33 cellular contexts compared by ENCODE assay signal in genomic region chr6:146673069-146673468, GRCh38.
"Had no signal": no experiment of that assay in that cellular context is flagged by ENCODE, and none has a peak within 500 bp of the region (broad histone marks: within the 10 kb centered on the region; RNA-seq: fewer than 3 reads in every experiment).

No MANE protein-coding gene starts in this region.

- H3K36me3 ChIP-seq: adrenal gland, ascending aorta, brain microvascular endothelial cell, breast epithelium, cardiac muscle cell had no signal

- H3K9me3 ChIP-seq: adrenal gland, ascending aorta, body of pancreas, breast epithelium had no signal

- ATAC-seq: activated naive CD4-positive, alpha-beta T cell treated with anti-CD3 and anti-CD28 coated beads, Interleukin-2, amount 50 U/mL, for 72 hours; activated naive CD8-positive, alpha-beta T cell treated with anti-CD3 and anti-CD28 coated beads, Interleukin-2, amount 50 U/mL, for 24 hours; activated T-cell treated with anti-CD3 and anti-CD28 coated beads, Interleukin-2, amount 50 U/mL, for 4 hours; activated T-cell treated with anti-CD3 and anti-CD28 coated beads, Interleukin-2, amount 50 U/mL, for 72 hours; activated T-helper 17 cell treated with anti-CD3 and anti-CD28 coated beads, Interleukin-2, amount 50 U/mL, for 72 hours; body of pancreas had no signal

- H3K4me1 ChIP-seq: adrenal gland, ascending aorta, body of pancreas, breast epithelium had no signal

- H3K4me3 ChIP-seq: adrenal gland, ascending aorta, body of pancreas, breast epithelium, cardiac muscle cell had no signal

- H3K27me3 ChIP-seq: adrenal gland, ascending aorta, body of pancreas, brain microvascular endothelial cell, breast epithelium, cardiac muscle cell had no signal

- DNase-seq: activated effector memory CD4-positive, alpha-beta T cell treated with anti-CD3 and anti-CD28 coated beads, Interleukin-2, amount 50 U/mL, for 16 hours; activated effector memory CD4-positive, alpha-beta T cell treated with Interleukin-2 at 50 U/mL for 16 hours; activated gamma-delta T cell; activated gamma-delta T cell treated with Interleukin-2 at 50 U/mL for 16 hours; activated naive CD4-positive, alpha-beta T cell; activated naive CD4-positive, alpha-beta T cell treated with anti-CD3 and anti-CD28 coated beads for 36 hours; activated naive CD4-positive, alpha-beta T cell treated with anti-CD3 and anti-CD28 coated beads, Interleukin-2, amount 10 ng/mL, durations not matched to agents 7 days and 5 days; activated naive CD4-positive, alpha-beta T cell treated with anti-CD3 and anti-CD28 coated beads, Interleukin-2, amount 50 U/mL, for 16 hours; activated naive CD4-positive, alpha-beta T cell treated with Interleukin-2 at 50 U/mL for 16 hours; activated naive CD8-positive, alpha-beta T cell treated with anti-CD3 and anti-CD28 coated beads for 36 hours; activated naive CD8-positive, alpha-beta T cell treated with anti-CD3 and anti-CD28 coated beads, Interleukin-2, amount 10 ng/mL, durations not matched to agents 7 days and 5 days; activated naive CD8-positive, alpha-beta T cell treated with anti-CD3 and anti-CD28 coated beads, Interleukin-2, amount 50 U/mL, for 24 hours; activated T-cell treated with anti-CD3 and anti-CD28 coated beads, Interleukin-2, amount 50 U/mL, for 24 hours; activated T-cell treated with anti-CD3 and anti-CD28 coated beads, Interleukin-2, amount 50 U/mL, for 4 hours; activated T-cell treated with anti-CD3 and anti-CD28 coated beads, Interleukin-2, amount 50 U/mL, for 48 hours; activated T-cell treated with anti-CD3 and anti-CD28 coated beads, Interleukin-2, amount 50 U/mL, for 72 hours; adrenal gland; amniotic stem cell; amygdala; anterior cingulate cortex; aorta; body of pancreas; brain microvascular endothelial cell; caudate nucleus; central memory CD4-positive, alpha-beta T cell; cerebellar nuclear complex had no signal

- FAIRE-seq: astrocyte, bronchial epithelial cell had no signal

- H3K27ac ChIP-seq: adrenal gland, ascending aorta, body of pancreas, brain microvascular endothelial cell, breast epithelium, cardiac muscle cell had no signal
